In the genomic region with DNA sequence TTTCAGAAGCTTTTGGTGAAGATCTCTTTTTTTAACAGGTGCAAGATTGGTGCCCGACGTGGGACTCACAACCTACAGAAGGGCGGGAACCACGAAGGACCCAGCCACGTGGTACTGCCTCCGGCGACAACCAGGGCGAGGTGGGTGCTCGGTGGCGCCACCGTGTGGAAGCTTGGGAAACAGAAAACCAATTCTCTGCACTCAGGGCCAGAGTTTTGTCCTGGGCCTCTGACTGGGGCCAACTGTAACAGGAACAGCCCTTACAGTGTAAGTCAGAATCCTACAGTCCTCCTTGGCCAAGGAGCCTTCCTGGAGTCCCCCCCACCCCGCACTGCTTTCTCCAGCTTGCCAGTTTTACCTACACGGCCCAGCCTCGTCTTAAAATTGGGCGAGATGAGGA, we compare ENCODE assay signal across 8 cellular contexts. TPM values are rescaled to one million over a fixed set of nuclear protein-coding genes. Genes with fewer than 3 reads are reported as not detected.
DNase-seq lines count a peak whose midpoint lies in the region; ATAC-seq, FAIRE-seq and TF ChIP-seq lines count a peak whose summit lies in the region.

No MANE protein-coding gene starts in this region.

- FAIRE-seq in GM12892 (lab: Jason Lieb, UNC) = peak; percentile 24

- TF ChIP-seq POLR2A in GM12892 (IDR thresholded peaks at IDR 0.05; ENCODE audit: low read depth, low read length) (no peak), heart left ventricle (IDR thresholded peaks at IDR 0.05) (no peak), ovary (IDR thresholded peaks at IDR 0.05) (no peak)

- no peaks in the 10 kb centered on the region for H3K4me1 Mint-ChIP-seq in activated T-helper 1 cell treated with anti-CD3 and anti-CD28 coated beads, Interleukin-12 subunit alpha, Interleukin-12 subunit beta, Interleukin-2, Interleukin-4 antibody, amounts not matched to agents 30 ng/mL and 10 ng/mL and 1 ng/mL, durations not matched to agents 14 hours and 24 hours and 36 hours (ENCODE audit: low read depth)

- H3K27me3 ChIP-seq in heart left ventricle = peaks cover 0 to 26% (median 3%) of the 10 kb centered on the region in 9 donors
- H3K27me3 ChIP-seq in ovary = no peaks in the 10 kb centered on the region

- intact Hi-C loops in activated T-helper 1 cell treated with anti-CD3 and anti-CD28 coated beads, Interleukin-12 subunit alpha, Interleukin-12 subunit beta, Interleukin-2, Interleukin-4 antibody, amounts not matched to agents 30 ng/mL and 10 ng/mL and 1 ng/mL, durations not matched to agents 14 hours and 24 hours and 36 hours (cut with micrococcal nuclease) = loop anchor here (1.0 kb wide), 1 partner anchor 52 kb away; no protein-coding TSS in a partner anchor
- intact Hi-C loops in heart left ventricle (cut with DNase I) = loop anchor here in 1 of 10 donors (10.0 kb wide), 1 partner anchor 50 kb away; a partner anchor contains a TSS
- intact Hi-C loops in ovary (cut with DNase I) = no loop called here

- H3K9me3 ChIP-seq in heart left ventricle = no peaks in the 10 kb centered on the region
- no peaks in the 10 kb centered on the region for H3K9me3 ChIP-seq in ovary

- no peaks in the 10 kb centered on the region for H3K36me3 ChIP-seq in heart left ventricle
- H3K36me3 ChIP-seq in ovary = no peaks in the 10 kb centered on the region

- H3K4me1 ChIP-seq in heart left ventricle (peaks cover 0 to 7% (median 0%) of the 10 kb centered on the region in 12 donors), ovary (ENCODE audit: insufficient read depth) (no peaks in the 10 kb centered on the region)

- H3K4me3 ChIP-seq in heart left ventricle (no peak overlapping the region), ovary (no peak overlapping the region)

- 35 to 44% (median 42%) methylated on average over 15 of the region's 15 CpGs for WGBS in heart left ventricle, 4 donors
- WGBS in ovary, 3 donors = 41 to 45% (median 42%) methylated on average over 15 of the region's 15 CpGs

- no peak for TF ChIP-seq EP300 in ovary (IDR thresholded peaks at IDR 0.05)

- peak in 2 of 4 donors; percentile 54 to 63 for ATAC-seq in heart left ventricle

- H3K27me3 Mint-ChIP-seq in activated T-helper 1 cell treated with anti-CD3 and anti-CD28 coated beads, Interleukin-12 subunit alpha, Interleukin-12 subunit beta, Interleukin-2, Interleukin-4 antibody, amounts not matched to agents 30 ng/mL and 10 ng/mL and 1 ng/mL, durations not matched to agents 14 hours and 24 hours and 36 hours (ENCODE audit: insufficient read depth) = peaks cover 25% of the 10 kb centered on the region

- TF ChIP-seq CTCF in heart left ventricle (IDR thresholded peaks at IDR 0.05) (peak in 10 of 12 donors; percentile 17 to 66 (median 35)), ovary (IDR thresholded peaks at IDR 0.05) (no peak)

- DNase-seq in GM12892 (ENCODE audit: insufficient read length) (peak; percentile 48), OCI-M1 (lab: John Stamatoyannopoulos, UW) (peak; percentile 83), heart left ventricle (peak in 3 of 5 donors; percentile 52 to 76 (median 65)), epidermal melanocyte (ENCODE audit: insufficient read length, low spot score) (no peak), NCI-H1930 (lab: John Stamatoyannopoulos, UW) (no peak), ovary (no peak)
- DNase-seq in activated T-helper 1 cell treated with anti-CD3 and anti-CD28 coated beads, Interleukin-12 subunit alpha, Interleukin-12 subunit beta, Interleukin-2, Interleukin-4 antibody, amounts not matched to agents 30 ng/mL and 10 ng/mL and 1 ng/mL, durations not matched to agents 14 hours and 24 hours and 36 hours (ENCODE audit: low spot score) = peak; percentile 33
- DNase-seq in stimulated activated CD4-positive, alpha-beta T cell treated with anti-CD3 and anti-CD28 coated beads, Interleukin-2, amount 100 ng/mL, for 24 hours = peak; percentile 63 to 76

- no peaks in the 10 kb centered on the region for H3K36me3 Mint-ChIP-seq in activated T-helper 1 cell treated with anti-CD3 and anti-CD28 coated beads, Interleukin-12 subunit alpha, Interleukin-12 subunit beta, Interleukin-2, Interleukin-4 antibody, amounts not matched to agents 30 ng/mL and 10 ng/mL and 1 ng/mL, durations not matched to agents 14 hours and 24 hours and 36 hours (ENCODE audit: low read depth)

- H3K4me3 Mint-ChIP-seq in activated T-helper 1 cell treated with anti-CD3 and anti-CD28 coated beads, Interleukin-12 subunit alpha, Interleukin-12 subunit beta, Interleukin-2, Interleukin-4 antibody, amounts not matched to agents 30 ng/mL and 10 ng/mL and 1 ng/mL, durations not matched to agents 14 hours and 24 hours and 36 hours = no peak overlapping the region

- H3K27ac ChIP-seq in heart left ventricle (no peak overlapping the region), ovary (no peak overlapping the region)

- no peak overlapping the region for H3K27ac Mint-ChIP-seq in activated T-helper 1 cell treated with anti-CD3 and anti-CD28 coated beads, Interleukin-12 subunit alpha, Interleukin-12 subunit beta, Interleukin-2, Interleukin-4 antibody, amounts not matched to agents 30 ng/mL and 10 ng/mL and 1 ng/mL, durations not matched to agents 14 hours and 24 hours and 36 hours

- peaks cover 3% of the 10 kb centered on the region for H3K9me3 Mint-ChIP-seq in activated T-helper 1 cell treated with anti-CD3 and anti-CD28 coated beads, Interleukin-12 subunit alpha, Interleukin-12 subunit beta, Interleukin-2, Interleukin-4 antibody, amounts not matched to agents 30 ng/mL and 10 ng/mL and 1 ng/mL, durations not matched to agents 14 hours and 24 hours and 36 hours

RNA-seq across cellular contexts. Expression of a gene that starts 11.6 kb away (rescaled TPM):
- not detected for polyA plus RNA-seq in GM12892 (2012; ENCODE audit: missing spikeins)
- total RNA-seq in activated T-helper 1 cell treated with anti-CD3 and anti-CD28 coated beads, Interleukin-12 subunit alpha, Interleukin-12 subunit beta, Interleukin-2, Interleukin-4 antibody, amounts not matched to agents 30 ng/mL and 10 ng/mL and 1 ng/mL, durations not matched to agents 14 hours and 24 hours and 36 hours = not detected in 2 replicates
- not detected for total RNA-seq in heart left ventricle
- not detected for polyA plus RNA-seq in heart left ventricle
- total RNA-seq in ovary = not detected
- polyA plus RNA-seq in ovary = not detected

RNA-seq across cellular contexts. Expression of a gene that starts 13.9 kb away (rescaled TPM):
- not detected for polyA plus RNA-seq in GM12892 (2012; ENCODE audit: missing spikeins)
- not detected in 2 replicates for total RNA-seq in activated T-helper 1 cell treated with anti-CD3 and anti-CD28 coated beads, Interleukin-12 subunit alpha, Interleukin-12 subunit beta, Interleukin-2, Interleukin-4 antibody, amounts not matched to agents 30 ng/mL and 10 ng/mL and 1 ng/mL, durations not matched to agents 14 hours and 24 hours and 36 hours
- total RNA-seq in heart left ventricle (100 to 1,000 TPM in 2 of 9 donors, 10 to 100 TPM in 6, 1 to 10 TPM in 1; 6.0 to 199 (median 27.2) TPM), ovary (10 to 100 TPM in 3 of 7 donors, 1 to 10 TPM in 4; 5.3 to 60.5 (median 9.1) TPM)
- polyA plus RNA-seq in heart left ventricle (10 to 100 TPM; 32.3 to 72.9 TPM), ovary (10 to 100 TPM in 1 of 2 donors, 1 to 10 TPM in 1; 8.3 to 19.4 TPM)

RNA-seq across cellular contexts. Expression of a gene that starts 29.3 kb away (rescaled TPM):
- polyA plus RNA-seq in GM12892 (2012; ENCODE audit: missing spikeins) = not detected
- not detected in 2 replicates for total RNA-seq in activated T-helper 1 cell treated with anti-CD3 and anti-CD28 coated beads, Interleukin-12 subunit alpha, Interleukin-12 subunit beta, Interleukin-2, Interleukin-4 antibody, amounts not matched to agents 30 ng/mL and 10 ng/mL and 1 ng/mL, durations not matched to agents 14 hours and 24 hours and 36 hours
- total RNA-seq in heart left ventricle = 1 to 10 TPM in 8 of 9 donors, not detected in 1; 1.2 to 8.9 (median 3.7) TPM
- 1 to 10 TPM; 5.1 to 9.1 TPM for polyA plus RNA-seq in heart left ventricle
- total RNA-seq in ovary = 1 to 10 TPM in 3 of 7 donors, under 1 TPM in 2, not detected in 2; 0.70 to 2.4 (median 1.0) TPM
- 1 to 10 TPM in 1 of 2 donors, under 1 TPM in 1; 0.80 to 1.0 TPM for polyA plus RNA-seq in ovary

RNA-seq across cellular contexts. Expression of a gene that starts 47.1 kb away (rescaled TPM):
- polyA plus RNA-seq in GM12892 (2012; ENCODE audit: missing spikeins) = 0.59 TPM
- total RNA-seq in activated T-helper 1 cell treated with anti-CD3 and anti-CD28 coated beads, Interleukin-12 subunit alpha, Interleukin-12 subunit beta, Interleukin-2, Interleukin-4 antibody, amounts not matched to agents 30 ng/mL and 10 ng/mL and 1 ng/mL, durations not matched to agents 14 hours and 24 hours and 36 hours = not detected in 2 replicates
- total RNA-seq in heart left ventricle (100 to 1,000 TPM in 3 of 9 donors, 10 to 100 TPM in 5, 1 to 10 TPM in 1; 5.7 to 350 (median 76.2) TPM), ovary (10 to 100 TPM in 6 of 7 donors, 1 to 10 TPM in 1; 8.8 to 96.3 (median 33.2) TPM)
- polyA plus RNA-seq in heart left ventricle (100 to 1,000 TPM in 1 of 2 donors, 10 to 100 TPM in 1; 43.3 to 202 TPM), ovary (10 to 100 TPM; 22.8 to 57.8 TPM)

RNA-seq across cellular contexts. Expression of a gene that starts 55.7 kb away (rescaled TPM):
- polyA plus RNA-seq in GM12892 (2012; ENCODE audit: missing spikeins) = not detected
- not detected in 2 replicates for total RNA-seq in activated T-helper 1 cell treated with anti-CD3 and anti-CD28 coated beads, Interleukin-12 subunit alpha, Interleukin-12 subunit beta, Interleukin-2, Interleukin-4 antibody, amounts not matched to agents 30 ng/mL and 10 ng/mL and 1 ng/mL, durations not matched to agents 14 hours and 24 hours and 36 hours
- total RNA-seq in heart left ventricle (not detected), ovary (under 1 TPM in 1 of 7 donors, not detected in 6; 0.97 TPM)
- polyA plus RNA-seq in heart left ventricle (not detected), ovary (not detected)

Comparison
In these comparisons a context has a peak if more than half of its experiments do, and no peak if none do; other contexts are left out.
1. DNase-seq: peak in GM12892 (single experiment), OCI-M1 (single experiment), activated T-helper 1 cell treated with anti-CD3 and anti-CD28 coated beads, Interleukin-12 subunit alpha, Interleukin-12 subunit beta, Interleukin-2, Interleukin-4 antibody, amounts not matched to agents 30 ng/mL and 10 ng/mL and 1 ng/mL, durations not matched to agents 14 hours and 24 hours and 36 hours (single experiment), heart left ventricle (3 of 5) and stimulated activated CD4-positive, alpha-beta T cell treated with anti-CD3 and anti-CD28 coated beads, Interleukin-2, amount 100 ng/mL, for 24 hours (2 of 2); none in epidermal melanocyte (single experiment), NCI-H1930 (0 of 2) and ovary (0 of 5).
2. CTCF ChIP-seq: peak in heart left ventricle (10 of 12); none in ovary (0 of 3).